ENCODE assay signal across 1 cellular context in genomic region chr19:50431343-50432220, GRCh38.
A peak's percentile ranks its signal among the peaks of the same experiment; 100 is the strongest.
TF ChIP-seq lines count a peak whose summit lies in the region.

No MANE protein-coding gene starts in this region.

TF ChIP-seq in K562, 482 proteins besides CTCF, POLR2A, EP300 and RAD21 (continued from another document):
- TF ChIP-seq MGA (IDR thresholded peaks at IDR 0.05) = peak; percentile 62
- no peak for TF ChIP-seq ZC3H8 (IDR thresholded peaks at IDR 0.05)
- TF ChIP-seq TRIM24 (IDR thresholded peaks at IDR 0.05) = no peak
- TF ChIP-seq NFRKB (IDR thresholded peaks at IDR 0.05; ENCODE audit: low read depth) = 0 out of 2 replicates have a peak, but pooled peaks have one; percentile 31
- 0 out of 4 replicates have a peak, but pooled peaks of 1 of the 2 experiments have one; percentile 10 for TF ChIP-seq FOXK2 (conservative IDR thresholded peaks at IDR 0.05 in 1 of 2, IDR thresholded peaks at IDR 0.05 in 1 of 2; ENCODE audit: low read depth in 2 of 2)
- peak; percentile 22; the same call in 1 of the 2 replicates for TF ChIP-seq CREB3L1 (IDR thresholded peaks at IDR 0.05; ENCODE audit: borderline replicate concordance, low read depth)
- TF ChIP-seq ZBTB12 (CRISPR knock-in tag; IDR thresholded peaks at IDR 0.05) = peak; percentile 88
- no peak for TF ChIP-seq ZNF395 (CRISPR knock-in tag; IDR thresholded peaks at IDR 0.05)
- peak; percentile 47; the same call in 1 of the 2 replicates for TF ChIP-seq DPF2 (IDR thresholded peaks at IDR 0.05)
- TF ChIP-seq HES1 (IDR thresholded peaks at IDR 0.05; ENCODE audit: low read depth) = peak; percentile 61; the same call in 1 of the 2 replicates
- 0 out of 2 replicates have a peak, but pooled peaks have one; percentile 25 for TF ChIP-seq LARP7 (IDR thresholded peaks at IDR 0.05)
- TF ChIP-seq SMAD2 (IDR thresholded peaks at IDR 0.05; ENCODE audit: low read depth, low read length) = no peak
- no peak for TF ChIP-seq RBM39 (optimal IDR thresholded peaks at IDR 0.05; ENCODE audit: low read depth, low read length)
- peak; percentile 91 for TF ChIP-seq CREB1 (IDR thresholded peaks at IDR 0.05)
- peak; percentile 98 for TF ChIP-seq CREB1 (CRISPR knock-in tag; IDR thresholded peaks at IDR 0.05)
- TF ChIP-seq SAP30 (IDR thresholded peaks at IDR 0.05; ENCODE audit: borderline replicate concordance, insufficient read depth, low read depth, low read length, poor library complexity, severe bottlenecking) = no peak
- peak; percentile 58 for TF ChIP-seq CXXC5 (CRISPR knock-in tag; IDR thresholded peaks at IDR 0.05)
- TF ChIP-seq ZNF282 (CRISPR knock-in tag; IDR thresholded peaks at IDR 0.05) = no peak
- TF ChIP-seq ZFP91 (CRISPR knock-in tag; IDR thresholded peaks at IDR 0.05) = 0 out of 2 replicates have a peak, but pooled peaks have one; percentile 15
- TF ChIP-seq NCOA2 (IDR thresholded peaks at IDR 0.05; ENCODE audit: partially characterized antibody in 2 of 2) = no peak
- TF ChIP-seq GMEB1 (CRISPR knock-in tag; IDR thresholded peaks at IDR 0.05) = no peak
- no peak for TF ChIP-seq GTF2A2 (tag; IDR thresholded peaks at IDR 0.05)
- peak; percentile 54; the same call in 1 of the 2 replicates for TF ChIP-seq PHF8 (IDR thresholded peaks at IDR 0.05; ENCODE audit: borderline replicate concordance, low read length)
- no peak for TF ChIP-seq SRSF1 (IDR thresholded peaks at IDR 0.05; ENCODE audit: low read depth, low read length)
- peak; percentile 73 for TF ChIP-seq VEZF1 (CRISPR knock-in tag; IDR thresholded peaks at IDR 0.05)
- TF ChIP-seq ZNF778 (CRISPR knock-in tag; IDR thresholded peaks at IDR 0.05) = no peak
- TF ChIP-seq ATF7 (IDR thresholded peaks at IDR 0.05) = no peak
